In the genomic region with DNA sequence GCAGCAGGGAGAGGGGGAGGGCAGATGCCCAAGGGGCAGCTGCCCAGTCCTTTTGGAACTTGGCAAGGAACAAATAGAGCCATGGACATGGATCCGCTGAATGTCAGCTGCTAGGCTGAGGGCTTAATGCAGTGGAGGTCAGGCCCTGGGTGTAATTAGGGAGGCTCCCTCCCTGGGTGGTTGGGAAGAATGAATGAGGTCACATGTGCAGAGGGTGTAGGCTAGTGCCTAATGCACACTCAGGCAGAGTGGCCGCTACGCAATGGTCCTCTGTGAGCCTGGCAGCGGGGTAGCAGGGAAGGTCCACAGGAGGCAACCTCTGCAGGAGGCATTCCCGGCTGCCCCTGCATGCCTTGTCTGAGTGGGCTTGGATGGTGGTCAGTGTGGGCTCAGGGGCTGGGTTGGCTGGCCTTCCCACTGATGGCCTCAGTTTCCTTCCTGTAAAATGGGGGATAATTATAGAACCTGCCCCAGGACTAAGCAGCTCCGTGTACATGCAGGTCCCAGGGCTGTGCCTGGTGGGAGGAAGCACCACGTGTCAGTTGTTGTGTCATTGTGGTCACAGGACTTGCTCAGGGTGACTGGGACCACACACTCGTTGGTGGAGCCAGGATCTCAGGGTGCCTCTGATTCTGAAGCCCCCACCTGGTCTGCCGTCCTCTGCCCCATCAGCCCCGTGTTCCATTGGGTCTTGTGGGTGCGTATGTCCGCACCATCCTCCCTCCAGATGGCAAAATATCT, we compare ENCODE assay signal across 20 cellular contexts.
DNase-seq lines count a peak whose midpoint lies in the region; ATAC-seq and TF ChIP-seq lines count a peak whose summit lies in the region.
"Had no signal": no experiment of that assay in that cellular context is flagged by ENCODE, and none has a peak within 500 bp of the region (broad histone marks: within the 10 kb centered on the region; RNA-seq: fewer than 3 reads in every experiment).

No MANE protein-coding gene starts in this region.

- H3K36me3 Mint-ChIP-seq in glutamatergic neuron (ENCODE audit: unreplicated experiment) (no peaks in the 10 kb centered on the region), neural progenitor cell (peaks cover 6% of the 10 kb centered on the region), T-cell (no peaks in the 10 kb centered on the region)
- no peaks in the 10 kb centered on the region for H3K36me3 Mint-ChIP-seq in naive thymus-derived CD4-positive, alpha-beta T cell
- H3K36me3 Mint-ChIP-seq: activated naive CD4-positive, alpha-beta T cell treated with anti-CD3 and anti-CD28 coated beads, Interleukin-2, amount 10 ng/mL, durations not matched to agents 7 days and 5 days; natural killer cell treated with Interleukin-12 subunit alpha and Interleukin-12 subunit beta and Interleukin-15 and Interleukin-18, amount 100 ng/mL, for 72 hours had no signal

- no peaks in the 10 kb centered on the region for H3K79me2 ChIP-seq in neural progenitor cell (ENCODE audit: low read depth)

- no peaks in the 10 kb centered on the region for H3K9me3 ChIP-seq in BLaER1 treated with 17β-estradiol and CSF1 and Interleukin-3, amounts not matched to agents 10 nM and 100 nM (replicated peaks in 1 of 11)
- H3K9me3 ChIP-seq in neural progenitor cell (ENCODE audit: low read depth), result no peaks in the 10 kb centered on the region
- no peaks in the 10 kb centered on the region for H3K9me3 ChIP-seq in naive thymus-derived CD4-positive, alpha-beta T cell (ENCODE audit: control insufficient read depth in 2 of 3, low read length in 3 of 3)
- H3K9me3 ChIP-seq: body of pancreas had no signal

- H3K4me3 Mint-ChIP-seq in glutamatergic neuron (ENCODE audit: unreplicated experiment), result peak overlapping the region; percentile 77
- H3K4me3 Mint-ChIP-seq in neural progenitor cell, result no peak overlapping the region
- no peak overlapping the region for H3K4me3 Mint-ChIP-seq in T-cell
- H3K4me3 Mint-ChIP-seq in naive thymus-derived CD4-positive, alpha-beta T cell, result no peak overlapping the region
- H3K4me3 Mint-ChIP-seq: activated naive CD4-positive, alpha-beta T cell treated with anti-CD3 and anti-CD28 coated beads, Interleukin-2, amount 10 ng/mL, durations not matched to agents 7 days and 5 days; HFFc6; natural killer cell treated with Interleukin-12 subunit alpha and Interleukin-12 subunit beta and Interleukin-15 and Interleukin-18, amount 100 ng/mL, for 72 hours had no signal

- H3K27me3 ChIP-seq in BLaER1 treated with 17β-estradiol and CSF1 and Interleukin-3, amounts not matched to agents 10 nM and 100 nM, result no peaks in the 10 kb centered on the region
- no peaks in the 10 kb centered on the region for H3K27me3 ChIP-seq in neural progenitor cell
- H3K27me3 ChIP-seq in naive thymus-derived CD4-positive, alpha-beta T cell (ENCODE audit: control insufficient read depth in 2 of 2, insufficient read depth in 2 of 2, low read length in 2 of 2), result no peaks in the 10 kb centered on the region
- H3K27me3 ChIP-seq: body of pancreas had no signal

- no peak for ATAC-seq in T-cell (replicated peaks in 1 of 4)
- ATAC-seq in naive thymus-derived CD4-positive, alpha-beta T cell, result no peak
- ATAC-seq: body of pancreas; left lobe of liver; natural killer cell treated with Interleukin-12 subunit alpha and Interleukin-12 subunit beta and Interleukin-15 and Interleukin-18, amount 100 ng/mL, for 72 hours had no signal

- H3K4me3 ChIP-seq in BLaER1 treated with 17β-estradiol and CSF1 and Interleukin-3, amounts not matched to agents 10 nM and 100 nM, result peak overlapping the region in 1 of 10 experiments; percentile 16; a peak in 1 of 20 replicates
- no peak overlapping the region for H3K4me3 ChIP-seq in neural progenitor cell
- H3K4me3 ChIP-seq in naive thymus-derived CD4-positive, alpha-beta T cell (ENCODE audit: low read length), result no peak overlapping the region
- H3K4me3 ChIP-seq: body of pancreas had no signal

- peak overlapping the region in 8 of 11 experiments; percentile 16 to 67 (median 48); a peak in 13 of 22 replicates for H3K9ac ChIP-seq in BLaER1 treated with 17β-estradiol and CSF1 and Interleukin-3, amounts not matched to agents 10 nM and 100 nM
- H3K9ac ChIP-seq in neural progenitor cell, result no peak overlapping the region

- H3K27ac Mint-ChIP-seq in glutamatergic neuron (ENCODE audit: unreplicated experiment) (peak overlapping the region; percentile 96), neural progenitor cell (peak overlapping the region; percentile 72), T-cell (no peak overlapping the region)
- H3K27ac Mint-ChIP-seq in naive thymus-derived CD4-positive, alpha-beta T cell, result no peak overlapping the region
- H3K27ac Mint-ChIP-seq: activated naive CD4-positive, alpha-beta T cell treated with anti-CD3 and anti-CD28 coated beads, Interleukin-2, amount 10 ng/mL, durations not matched to agents 7 days and 5 days; HFFc6; natural killer cell treated with Interleukin-12 subunit alpha and Interleukin-12 subunit beta and Interleukin-15 and Interleukin-18, amount 100 ng/mL, for 72 hours had no signal

- peak overlapping the region; percentile 53 to 94 (median 85) for H3K4me2 ChIP-seq in BLaER1 treated with 17β-estradiol and CSF1 and Interleukin-3, amounts not matched to agents 10 nM and 100 nM
- no peak overlapping the region for H3K4me2 ChIP-seq in neural progenitor cell

- H3F3A ChIP-seq in neural progenitor cell (ENCODE audit: low read depth), result peaks cover 5% of the 10 kb centered on the region

- TF ChIP-seq CTCF in glutamatergic neuron (IDR thresholded peaks at IDR 0.05; ENCODE audit: partially characterized antibody, unreplicated experiment), result no peak
- TF ChIP-seq CTCF in neural progenitor cell (IDR thresholded peaks at IDR 0.05), result no peak

- no peak overlapping the region for H2AFZ ChIP-seq in neural progenitor cell (replicated peaks)

- H4K20me1 ChIP-seq in BLaER1 treated with 17β-estradiol and CSF1 and Interleukin-3, amounts not matched to agents 10 nM and 100 nM, result peaks cover 0 to 100% (median 97%) of the 10 kb centered on the region in 11 experiments; a peak in 20 of 22 replicates
- peaks cover 29% of the 10 kb centered on the region for H4K20me1 ChIP-seq in neural progenitor cell (ENCODE audit: low read depth)

- H3K27ac ChIP-seq in BLaER1 treated with 17β-estradiol and CSF1 and Interleukin-3, amounts not matched to agents 10 nM and 100 nM, result peak overlapping the region in 8 of 11 experiments; percentile 33 to 81 (median 64); a peak in 15 of 22 replicates
- no peak overlapping the region for H3K27ac ChIP-seq in neural progenitor cell
- H3K27ac ChIP-seq in naive thymus-derived CD4-positive, alpha-beta T cell (ENCODE audit: low read depth, low read length), result no peak overlapping the region
- H3K27ac ChIP-seq: body of pancreas had no signal

- intact Hi-C loops in naive thymus-derived CD4-positive, alpha-beta T cell (cut with micrococcal nuclease), result no loop called here

- DNase-seq in NCI-H2227 (lab: John Stamatoyannopoulos, UW; ENCODE audit: unreplicated experiment), result peak; percentile 55
- peak; percentile 49 for DNase-seq in glutamatergic neuron
- DNase-seq in neural progenitor cell (ENCODE audit: low spot score), result peak; percentile 42
- DNase-seq in T-cell, result no peak
- DNase-seq in T-helper 1 cell, result no peak
- no peak for DNase-seq in naive thymus-derived CD4-positive, alpha-beta T cell
- DNase-seq in SW 1271 (lab: John Stamatoyannopoulos, UW), result no peak
- DNase-seq: activated CD4-positive, alpha-beta T cell treated with anti-CD3 and anti-CD28 coated beads for 1 hour; activated CD8-positive, alpha-beta memory T cell treated with anti-CD3 and anti-CD28 coated beads, Interleukin-2, amount 50 U/mL, for 48 hours; activated naive CD4-positive, alpha-beta T cell treated with anti-CD3 and anti-CD28 coated beads, Interleukin-2, amount 10 ng/mL, durations not matched to agents 7 days and 5 days; HFFc6; MM.1S; NCI-H2107; NCI-H774; stimulated activated CD4-positive, alpha-beta T cell treated with anti-CD3 and anti-CD28 coated beads, Interleukin-4, amount 100 ng/mL, for 4 hours; T-helper 2 cell had no signal

- CTCF ChIA-PET in T-cell (lab: Charles Lee), result interaction anchor here in 1 of 2 donors (0.5 kb wide), 1 partner anchor 196 kb away, joined by 3 read pairs; no protein-coding TSS in a partner anchor
- CTCF ChIA-PET in naive thymus-derived CD4-positive, alpha-beta T cell (lab: Charles Lee), result no interaction called here

- H3K27me3 Mint-ChIP-seq in glutamatergic neuron (ENCODE audit: unreplicated experiment), result peaks cover 20% of the 10 kb centered on the region
- H3K27me3 Mint-ChIP-seq in neural progenitor cell (ENCODE audit: insufficient read depth, low read depth), result peaks cover 6% of the 10 kb centered on the region
- H3K27me3 Mint-ChIP-seq in T-cell, result peaks cover 0 to 7% of the 10 kb centered on the region in 2 donors
- peaks cover 0 to 6% (median 0%) of the 10 kb centered on the region in 5 donors for H3K27me3 Mint-ChIP-seq in naive thymus-derived CD4-positive, alpha-beta T cell
- H3K27me3 Mint-ChIP-seq: natural killer cell treated with Interleukin-12 subunit alpha and Interleukin-12 subunit beta and Interleukin-15 and Interleukin-18, amount 100 ng/mL, for 72 hours had no signal

- H3K4me1 ChIP-seq in BLaER1 treated with 17β-estradiol and CSF1 and Interleukin-3, amounts not matched to agents 10 nM and 100 nM, result peaks cover 76 to 96% (median 91%) of the 10 kb centered on the region in 10 experiments
- H3K4me1 ChIP-seq in neural progenitor cell, result peaks cover 28% of the 10 kb centered on the region
- no peaks in the 10 kb centered on the region for H3K4me1 ChIP-seq in naive thymus-derived CD4-positive, alpha-beta T cell (ENCODE audit: control insufficient read depth in 2 of 2, insufficient read depth in 2 of 2, low read length in 2 of 2)

- H3K4me1 Mint-ChIP-seq in glutamatergic neuron (ENCODE audit: low read depth, unreplicated experiment) (peaks cover 53% of the 10 kb centered on the region), neural progenitor cell (peaks cover 58% of the 10 kb centered on the region), T-cell (no peaks in the 10 kb centered on the region)
- peaks cover 0 to 4% (median 0%) of the 10 kb centered on the region in 7 donors for H3K4me1 Mint-ChIP-seq in naive thymus-derived CD4-positive, alpha-beta T cell
- H3K4me1 Mint-ChIP-seq: activated naive CD4-positive, alpha-beta T cell treated with anti-CD3 and anti-CD28 coated beads, Interleukin-2, amount 10 ng/mL, durations not matched to agents 7 days and 5 days had no signal

- H3K9me3 Mint-ChIP-seq in glutamatergic neuron (ENCODE audit: unreplicated experiment), result peaks cover 29% of the 10 kb centered on the region
- no peaks in the 10 kb centered on the region for H3K9me3 Mint-ChIP-seq in neural progenitor cell
- H3K9me3 Mint-ChIP-seq in T-cell, result no peaks in the 10 kb centered on the region
- H3K9me3 Mint-ChIP-seq in naive thymus-derived CD4-positive, alpha-beta T cell, result peaks cover 0 to 5% (median 0%) of the 10 kb centered on the region in 11 donors
- H3K9me3 Mint-ChIP-seq: HFFc6; natural killer cell treated with Interleukin-12 subunit alpha and Interleukin-12 subunit beta and Interleukin-15 and Interleukin-18, amount 100 ng/mL, for 72 hours had no signal

- peaks cover 0 to 96% (median 24%) of the 10 kb centered on the region in 11 experiments; a peak in 17 of 22 replicates for H3K36me3 ChIP-seq in BLaER1 treated with 17β-estradiol and CSF1 and Interleukin-3, amounts not matched to agents 10 nM and 100 nM
- H3K36me3 ChIP-seq in neural progenitor cell, result no peaks in the 10 kb centered on the region
- H3K36me3 ChIP-seq in naive thymus-derived CD4-positive, alpha-beta T cell (ENCODE audit: control insufficient read depth in 2 of 3, insufficient read depth in 3 of 3, low read length in 3 of 3), result no peaks in the 10 kb centered on the region

- POLR2A ChIA-PET in T-cell (lab: Charles Lee), result no interaction called here
- POLR2A ChIA-PET in naive thymus-derived CD4-positive, alpha-beta T cell (lab: Charles Lee), result no interaction called here

Comparison
In these comparisons a context has a peak if more than half of its experiments do, and no peak if none do; other contexts are left out.
1. H3K27ac ChIP-seq: peak in BLaER1 treated with 17β-estradiol and CSF1 and Interleukin-3, amounts not matched to agents 10 nM and 100 nM (8 of 11); none in neural progenitor cell (single experiment) and naive thymus-derived CD4-positive, alpha-beta T cell (single experiment).
2. DNase-seq: peak in NCI-H2227 (single experiment), glutamatergic neuron (single experiment) and neural progenitor cell (single experiment); none in T-cell (0 of 34), T-helper 1 cell (0 of 5), naive thymus-derived CD4-positive, alpha-beta T cell (0 of 9) and SW 1271 (0 of 2).
3. H3K27ac Mint-ChIP-seq: peak in glutamatergic neuron (single experiment) and neural progenitor cell (single experiment); none in T-cell (0 of 2) and naive thymus-derived CD4-positive, alpha-beta T cell (0 of 9).